12 cellular contexts compared by ENCODE assay signal in the genomic region with DNA sequence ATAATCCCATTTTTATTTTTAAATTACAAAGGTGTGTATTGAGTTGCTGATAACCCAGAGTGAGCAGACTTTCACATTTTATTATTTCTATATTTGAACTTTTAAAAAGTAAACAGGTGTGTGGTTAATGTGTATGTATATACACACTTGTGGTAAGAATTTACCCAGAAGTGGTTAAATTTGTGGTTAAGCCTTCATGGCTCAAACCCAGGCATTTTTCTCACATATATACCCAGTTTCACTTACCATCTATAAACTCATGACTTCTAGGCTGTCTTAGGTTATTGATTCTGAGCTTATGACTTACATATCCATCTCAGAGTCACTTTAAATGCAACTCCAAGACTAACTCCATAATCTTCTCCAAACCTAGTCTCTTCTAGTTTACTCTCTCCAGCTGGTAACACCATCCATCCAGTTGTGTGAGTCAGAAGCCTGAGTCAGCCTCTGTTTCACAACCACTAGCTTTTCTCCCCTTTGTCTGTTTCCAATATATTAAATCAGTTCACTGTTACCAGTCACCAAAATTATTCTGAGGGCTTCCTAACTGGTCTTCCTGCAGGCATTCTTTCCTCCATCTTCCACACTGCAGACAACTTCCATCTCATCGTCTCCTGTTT. TPM values are rescaled to one million over a fixed set of nuclear protein-coding genes. Genes with fewer than 3 reads are reported as not detected.
DNase-seq lines count a peak whose midpoint lies in the region; ATAC-seq and TF ChIP-seq lines count a peak whose summit lies in the region.
"Had no signal": no experiment of that assay in that cellular context is flagged by ENCODE, and none has a peak within 500 bp of the region (broad histone marks: within the 10 kb centered on the region; RNA-seq: fewer than 3 reads in every experiment).

No MANE protein-coding gene starts in this region.

- H3K4me2 ChIP-seq in smooth muscle cell = no peak overlapping the region
- H3K4me2 ChIP-seq: BLaER1 had no signal

- intact Hi-C loops in dendritic cell treated with granulocyte-macrophage colony-stimulating factor and Interleukin-4, amounts not matched to agents 40 ng/mL and 50 ng/mL, for 4 days (cut with micrococcal nuclease) = loop anchor here (10.0 kb wide), 1 partner anchor 662 kb away; the partner anchor contains the start of gene IQGAP2

- H3K4me3 Mint-ChIP-seq in activated naive CD8-positive, alpha-beta T cell treated with anti-CD3 and anti-CD28 coated beads, Interleukin-2, amount 10 ng/mL, durations not matched to agents 7 days and 5 days = no peak overlapping the region
- no peak overlapping the region for H3K4me3 Mint-ChIP-seq in activated naive CD8-positive, alpha-beta T cell treated with anti-CD3 and anti-CD28 coated beads for 36 hours
- no peak overlapping the region for H3K4me3 Mint-ChIP-seq in dendritic cell treated with granulocyte-macrophage colony-stimulating factor and Interleukin-4, amounts not matched to agents 40 ng/mL and 50 ng/mL, for 4 days
- H3K4me3 Mint-ChIP-seq: activated naive CD8-positive, alpha-beta T cell treated with anti-CD3 and anti-CD28 coated beads, Interleukin-2, amount 50 U/mL, for 24 hours had no signal

- no peaks in the 10 kb centered on the region for H3K27me3 ChIP-seq in smooth muscle cell (ENCODE audit: low read depth)
- H3K27me3 ChIP-seq: BLaER1 had no signal

- H3K27ac ChIP-seq in smooth muscle cell (ENCODE audit: low read depth) = peak overlapping the region; percentile 71
- H3K27ac ChIP-seq: BLaER1 had no signal

- peaks cover 44% of the 10 kb centered on the region for H3K36me3 Mint-ChIP-seq in activated naive CD8-positive, alpha-beta T cell treated with anti-CD3 and anti-CD28 coated beads, Interleukin-2, amount 10 ng/mL, durations not matched to agents 7 days and 5 days
- H3K36me3 Mint-ChIP-seq in activated naive CD8-positive, alpha-beta T cell treated with anti-CD3 and anti-CD28 coated beads for 36 hours = peaks cover 31% of the 10 kb centered on the region
- peaks cover 54% of the 10 kb centered on the region for H3K36me3 Mint-ChIP-seq in dendritic cell treated with granulocyte-macrophage colony-stimulating factor and Interleukin-4, amounts not matched to agents 40 ng/mL and 50 ng/mL, for 4 days (ENCODE audit: low read depth)

- H4K20me1 ChIP-seq in smooth muscle cell (ENCODE audit: low read depth) = no peaks in the 10 kb centered on the region
- H4K20me1 ChIP-seq: BLaER1 had no signal

- no peaks in the 10 kb centered on the region for H3K27me3 Mint-ChIP-seq in activated naive CD8-positive, alpha-beta T cell treated with anti-CD3 and anti-CD28 coated beads, Interleukin-2, amount 10 ng/mL, durations not matched to agents 7 days and 5 days
- no peaks in the 10 kb centered on the region for H3K27me3 Mint-ChIP-seq in activated naive CD8-positive, alpha-beta T cell treated with anti-CD3 and anti-CD28 coated beads for 36 hours
- H3K27me3 Mint-ChIP-seq in dendritic cell treated with granulocyte-macrophage colony-stimulating factor and Interleukin-4, amounts not matched to agents 40 ng/mL and 50 ng/mL, for 4 days = no peaks in the 10 kb centered on the region
- H3K27me3 Mint-ChIP-seq: activated naive CD8-positive, alpha-beta T cell treated with anti-CD3 and anti-CD28 coated beads, Interleukin-2, amount 50 U/mL, for 24 hours had no signal

- no peaks in the 10 kb centered on the region for H3K9me3 Mint-ChIP-seq in activated naive CD8-positive, alpha-beta T cell treated with anti-CD3 and anti-CD28 coated beads, Interleukin-2, amount 10 ng/mL, durations not matched to agents 7 days and 5 days
- no peaks in the 10 kb centered on the region for H3K9me3 Mint-ChIP-seq in activated naive CD8-positive, alpha-beta T cell treated with anti-CD3 and anti-CD28 coated beads for 36 hours
- H3K9me3 Mint-ChIP-seq in dendritic cell treated with granulocyte-macrophage colony-stimulating factor and Interleukin-4, amounts not matched to agents 40 ng/mL and 50 ng/mL, for 4 days = no peaks in the 10 kb centered on the region
- H3K9me3 Mint-ChIP-seq: activated naive CD8-positive, alpha-beta T cell treated with anti-CD3 and anti-CD28 coated beads, Interleukin-2, amount 50 U/mL, for 24 hours had no signal

- H3K4me3 ChIP-seq in smooth muscle cell = no peak overlapping the region
- H3K4me3 ChIP-seq: BLaER1 had no signal

- 0% methylated on average over 1 of the region's 1 CpG for WGBS in smooth muscle cell (ENCODE audit: low lambda C conversion rate)

- H3F3A ChIP-seq in smooth muscle cell (ENCODE audit: low read depth) = peaks cover 3% of the 10 kb centered on the region

- ATAC-seq in activated naive CD8-positive, alpha-beta T cell treated with anti-CD3 and anti-CD28 coated beads, Interleukin-2, amount 10 ng/mL, durations not matched to agents 7 days and 5 days (ENCODE audit: low read depth) = no peak
- ATAC-seq in HG03571 (IDR thresholded peaks at IDR 0.05; ENCODE audit: unreplicated experiment) (peak; percentile 74), HG03565 (IDR thresholded peaks at IDR 0.05; ENCODE audit: unreplicated experiment) (no peak)
- ATAC-seq: activated naive CD8-positive, alpha-beta T cell treated with anti-CD3 and anti-CD28 coated beads, Interleukin-2, amount 50 U/mL, for 24 hours had no signal

- peak overlapping the region; percentile 2 for H3K9ac ChIP-seq in smooth muscle cell (ENCODE audit: low read depth)
- H3K9ac ChIP-seq: BLaER1 had no signal

- no peaks in the 10 kb centered on the region for H3K79me2 ChIP-seq in smooth muscle cell (ENCODE audit: low read depth)

- POLR2A ChIA-PET in activated naive CD8-positive, alpha-beta T cell treated with anti-CD3 and anti-CD28 coated beads, Interleukin-2, amount 10 ng/mL, durations not matched to agents 7 days and 5 days (lab: Charles Lee) = interaction anchor here (0.6 kb wide), 1 partner anchor 124 kb away, joined by 4 read pairs; no protein-coding TSS in a partner anchor

- no peak overlapping the region for H2AFZ ChIP-seq in smooth muscle cell (ENCODE audit: low read depth)

- H3K27ac Mint-ChIP-seq in activated naive CD8-positive, alpha-beta T cell treated with anti-CD3 and anti-CD28 coated beads, Interleukin-2, amount 10 ng/mL, durations not matched to agents 7 days and 5 days = peak overlapping the region; percentile 42
- no peak overlapping the region for H3K27ac Mint-ChIP-seq in activated naive CD8-positive, alpha-beta T cell treated with anti-CD3 and anti-CD28 coated beads for 36 hours
- H3K27ac Mint-ChIP-seq in dendritic cell treated with granulocyte-macrophage colony-stimulating factor and Interleukin-4, amounts not matched to agents 40 ng/mL and 50 ng/mL, for 4 days = peak overlapping the region; percentile 75
- H3K27ac Mint-ChIP-seq: activated naive CD8-positive, alpha-beta T cell treated with anti-CD3 and anti-CD28 coated beads, Interleukin-2, amount 50 U/mL, for 24 hours had no signal

- no peaks in the 10 kb centered on the region for H3K9me3 ChIP-seq in smooth muscle cell (replicated peaks; ENCODE audit: low read depth)
- H3K9me3 ChIP-seq: BLaER1 had no signal

- no peak for DNase-seq in activated naive CD8-positive, alpha-beta T cell treated with anti-CD3 and anti-CD28 coated beads, Interleukin-2, amount 10 ng/mL, durations not matched to agents 7 days and 5 days
- no peak for DNase-seq in activated naive CD8-positive, alpha-beta T cell treated with anti-CD3 and anti-CD28 coated beads for 36 hours
- DNase-seq in smooth muscle cell (lab: John Stamatoyannopoulos, UW; ENCODE audit: unreplicated experiment) (no peak), COLO829 (ENCODE audit: low spot score) (no peak), HT-29 (ENCODE audit: low spot score) (no peak)
- DNase-seq: activated naive CD8-positive, alpha-beta T cell treated with anti-CD3 and anti-CD28 coated beads, Interleukin-2, amount 50 U/mL, for 24 hours; hypothalamus; NCI-H1417 treated with DMSO at 0.1 percent for 48 hours had no signal

- peaks cover 10% of the 10 kb centered on the region for H3K4me1 Mint-ChIP-seq in activated naive CD8-positive, alpha-beta T cell treated with anti-CD3 and anti-CD28 coated beads, Interleukin-2, amount 10 ng/mL, durations not matched to agents 7 days and 5 days
- H3K4me1 Mint-ChIP-seq in activated naive CD8-positive, alpha-beta T cell treated with anti-CD3 and anti-CD28 coated beads for 36 hours = peaks cover 4% of the 10 kb centered on the region
- H3K4me1 Mint-ChIP-seq in dendritic cell treated with granulocyte-macrophage colony-stimulating factor and Interleukin-4, amounts not matched to agents 40 ng/mL and 50 ng/mL, for 4 days (ENCODE audit: low read depth) = peaks cover 18% of the 10 kb centered on the region

- TF ChIP-seq CTCF in smooth muscle cell (IDR thresholded peaks at IDR 0.05; ENCODE audit: borderline replicate concordance, insufficient read depth, poor library complexity, severe bottlenecking) = no peak

- peaks cover 7% of the 10 kb centered on the region for H3K4me1 ChIP-seq in smooth muscle cell (ENCODE audit: low read depth)
- H3K4me1 ChIP-seq: BLaER1 had no signal

- H3K36me3 ChIP-seq in smooth muscle cell (ENCODE audit: low read depth) = peaks cover 9% of the 10 kb centered on the region

RNA-seq across cellular contexts. Expression of gene ZBED3, which starts 20.2 kb away (rescaled TPM):
- total RNA-seq in activated naive CD8-positive, alpha-beta T cell treated with anti-CD3 and anti-CD28 coated beads, Interleukin-2, amount 10 ng/mL, durations not matched to agents 7 days and 5 days = 1 to 10 TPM; 3.6 to 3.8 TPM
- total RNA-seq in activated naive CD8-positive, alpha-beta T cell treated with anti-CD3 and anti-CD28 coated beads for 36 hours = 1 to 10 TPM; 6.3 to 8.0 TPM
- total RNA-seq in smooth muscle cell = 0.81 and 1.6 TPM in 2 replicates
- polyA plus RNA-seq in smooth muscle cell = 4.6 and 4.8 TPM in 2 replicates
- 2.6 and 3.6 TPM in 2 replicates for total RNA-seq in HT-29 (2014; rRNA removed; shearing (Covaris generic))

RNA-seq across cellular contexts. Expression of gene AGGF1, which starts 36.7 kb away (rescaled TPM):
- total RNA-seq in activated naive CD8-positive, alpha-beta T cell treated with anti-CD3 and anti-CD28 coated beads, Interleukin-2, amount 10 ng/mL, durations not matched to agents 7 days and 5 days = 10 to 100 TPM; 28.6 to 30.4 TPM
- 10 to 100 TPM; 28.7 to 29.2 TPM for total RNA-seq in activated naive CD8-positive, alpha-beta T cell treated with anti-CD3 and anti-CD28 coated beads for 36 hours
- 24.3 and 27.6 TPM in 2 replicates for total RNA-seq in smooth muscle cell
- 18.5 and 21.5 TPM in 2 replicates for polyA plus RNA-seq in smooth muscle cell
- 28.1 and 37.5 TPM in 2 replicates for total RNA-seq in HT-29 (2014; rRNA removed; shearing (Covaris generic))
